ENCODE assay signal across 11 cellular contexts in the genomic region with DNA sequence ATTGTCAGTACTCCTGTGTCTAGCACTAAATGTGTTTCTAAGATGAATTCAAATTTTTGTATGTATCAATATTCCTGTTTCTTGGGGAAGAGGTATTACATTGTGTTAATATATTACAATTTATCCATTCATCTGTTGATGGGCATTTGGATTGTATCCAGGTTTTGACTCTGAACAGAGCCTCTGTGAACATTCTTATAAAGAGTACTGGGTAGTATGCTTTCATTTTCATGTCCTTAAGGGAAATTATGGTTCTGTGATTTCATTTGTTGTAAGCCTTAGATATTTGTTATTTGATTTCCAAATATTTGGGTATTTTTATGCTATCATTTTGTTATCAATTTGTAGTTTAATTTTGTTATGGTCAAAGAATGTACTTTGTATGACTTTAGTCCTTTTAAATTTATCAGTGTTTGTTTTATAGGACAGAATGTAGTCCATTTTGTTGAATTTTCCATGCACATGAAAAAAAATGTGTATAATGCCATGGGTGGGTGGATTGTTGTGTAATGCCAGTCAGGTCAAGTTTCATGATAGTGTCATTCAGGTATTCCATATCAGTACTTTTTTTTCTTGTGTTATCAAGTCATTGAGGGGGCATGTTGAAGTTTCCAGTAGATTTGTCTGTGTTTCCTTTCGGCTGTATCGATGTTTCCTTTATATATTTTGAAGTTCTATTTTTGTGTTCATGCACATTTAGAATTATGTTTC. TPM values are rescaled to one million over a fixed set of nuclear protein-coding genes. Genes with fewer than 3 reads are reported as not detected.
DNase-seq lines count a peak whose midpoint lies in the region; ATAC-seq and TF ChIP-seq lines count a peak whose summit lies in the region.
"Had no signal": no experiment of that assay in that cellular context is flagged by ENCODE, and none has a peak within 500 bp of the region (broad histone marks: within the 10 kb centered on the region; RNA-seq: fewer than 3 reads in every experiment).

No MANE protein-coding gene starts in this region.

- H3K27me3 ChIP-seq in heart right ventricle (no peaks in the 10 kb centered on the region), endodermal cell (ENCODE audit: control insufficient read depth, insufficient read depth, low read length, poor library complexity, severe bottlenecking) (no peaks in the 10 kb centered on the region), gastroesophageal sphincter (no peaks in the 10 kb centered on the region)

- H3K4me3 ChIP-seq in heart right ventricle = no peak overlapping the region
- no peak overlapping the region for H3K4me3 ChIP-seq in endodermal cell (ENCODE audit: low read length)
- H3K4me3 ChIP-seq in gastroesophageal sphincter = no peak overlapping the region
- H3K4me3 ChIP-seq: HAP-1 had no signal

- TF ChIP-seq EP300 in gastroesophageal sphincter (IDR thresholded peaks at IDR 0.05) = no peak

- CTCF ChIA-PET in RWPE1 (lab: Yijun Ruan, JAX) = no interaction called here

- H3K27ac Mint-ChIP-seq in endodermal cell = peak overlapping the region; percentile 24

- intact Hi-C loops in left ventricle myocardium superior (cut with micrococcal nuclease) = no loop called here
- intact Hi-C loops in heart right ventricle (cut with DNase I) = no loop called here

- H3K4me1 ChIP-seq in heart right ventricle (peaks cover 0 to 30% (median 19%) of the 10 kb centered on the region in 9 donors), endodermal cell (ENCODE audit: control insufficient read depth, insufficient read depth, low read length) (no peaks in the 10 kb centered on the region), gastroesophageal sphincter (peaks cover 0 to 11% (median 0%) of the 10 kb centered on the region in 3 donors)
- H3K4me1 ChIP-seq: HAP-1 had no signal

- H3K36me3 ChIP-seq in heart right ventricle (peaks cover 0 to 11% (median 0%) of the 10 kb centered on the region in 9 donors), endodermal cell (ENCODE audit: control insufficient read depth, insufficient read depth, low read length) (peaks cover 5% of the 10 kb centered on the region), gastroesophageal sphincter (peaks cover 0 to 5% of the 10 kb centered on the region in 2 donors)
- H3K36me3 ChIP-seq: HAP-1 had no signal

- TF ChIP-seq CTCF in heart right ventricle (IDR thresholded peaks at IDR 0.05) (no peak), RWPE1 (conservative IDR thresholded peaks at IDR 0.05; ENCODE audit: low read depth) (no peak), endodermal cell (conservative IDR thresholded peaks at IDR 0.05) (no peak), gastroesophageal sphincter (IDR thresholded peaks at IDR 0.05) (no peak)

- H3K9ac ChIP-seq in endodermal cell (ENCODE audit: extremely low read depth, low read length, poor library complexity, severe bottlenecking) = no peak overlapping the region

- POLR2A ChIA-PET in RWPE1 (lab: Yijun Ruan, JAX; ENCODE audit: low non-redundant PET) = no interaction called here

- H3K4me3 Mint-ChIP-seq in endodermal cell = no peak overlapping the region

- H3K9me3 ChIP-seq in heart right ventricle (peaks cover 0 to 15% (median 0%) of the 10 kb centered on the region in 11 donors), endodermal cell (ENCODE audit: control insufficient read depth, low read length) (no peaks in the 10 kb centered on the region), gastroesophageal sphincter (no peaks in the 10 kb centered on the region)
- H3K9me3 ChIP-seq: HAP-1 had no signal

- DNase-seq in left ventricle myocardium superior (no peak), heart right ventricle (no peak), RWPE1 (ENCODE audit: low spot score) (peak; percentile 2), endodermal cell (no peak), substantia nigra (lab: John Stamatoyannopoulos, UW) (no peak), D341Med (ENCODE audit: low spot score) (no peak)
- DNase-seq: EL; stimulated activated CD4-positive, alpha-beta T cell treated with anti-CD3 and anti-CD28 coated beads, Interleukin-4, amount 100 ng/mL, for 4 hours had no signal

- peaks cover 17% of the 10 kb centered on the region for H3K36me3 Mint-ChIP-seq in endodermal cell (ENCODE audit: low read depth)

- H3K9me3 Mint-ChIP-seq in endodermal cell = peaks cover 2% of the 10 kb centered on the region

- H3K27ac ChIP-seq in heart right ventricle (peak overlapping the region in 2 of 10 donors; percentile 36 to 60), RWPE1 (no peak overlapping the region), endodermal cell (ENCODE audit: low read depth, low read length) (no peak overlapping the region), substantia nigra (ENCODE audit: low read depth, low read length, poor library complexity, severe bottlenecking) (peak overlapping the region; percentile 31), gastroesophageal sphincter (no peak overlapping the region)

- H3K4me1 Mint-ChIP-seq in endodermal cell = peaks cover 3% of the 10 kb centered on the region

- ATAC-seq in left ventricle myocardium superior (peak; percentile 38), heart right ventricle (no peak), GM21825 (IDR thresholded peaks at IDR 0.05; ENCODE audit: unreplicated experiment) (no peak), gastroesophageal sphincter (no peak)

- no peak for TF ChIP-seq POLR2A in gastroesophageal sphincter (IDR thresholded peaks at IDR 0.05)

- 30% methylated on average over 2 of the region's 2 CpGs for WGBS in heart right ventricle, 2 donors
- WGBS in endodermal cell (ENCODE audit: insufficient coverage in 1 of 2, insufficient read length in 1 of 2), 2 experiments = 100% methylated on average over 2 of the region's 2 CpGs; no CpG with 5 or more reads in 1 of the 2 experiments
- 53 to 72% methylated on average over 2 of the region's 2 CpGs for WGBS in gastroesophageal sphincter (ENCODE audit: low coverage in 1 of 2), 2 donors

- no peaks in the 10 kb centered on the region for H3K27me3 Mint-ChIP-seq in endodermal cell (ENCODE audit: insufficient read depth)

RNA-seq across cellular contexts. Expression of gene STAM, which starts 38.4 kb away (rescaled TPM):
- 22.8 TPM for total RNA-seq in left ventricle myocardium superior
- total RNA-seq in heart right ventricle = 10 to 100 TPM; 22.8 to 43.5 (median 31.8) TPM
- 10 to 100 TPM in 1 of 2 donors, 1 to 10 TPM in 1; 9.9 to 10.7 TPM for polyA plus RNA-seq in heart right ventricle
- 10 to 100 TPM; 26.7 to 30.0 TPM for total RNA-seq in endodermal cell
- 32.7 TPM for polyA plus RNA-seq in endodermal cell (2013, experiment 1 of 2)
- 36.1 TPM for polyA plus RNA-seq in endodermal cell (2013, experiment 2 of 2)
- 100 to 1,000 TPM in 1 of 4 donors, 10 to 100 TPM in 3; 14.9 to 192 (median 19.2) TPM for total RNA-seq in gastroesophageal sphincter
